ENCODE assay signal across 22 cellular contexts in the genomic region with DNA sequence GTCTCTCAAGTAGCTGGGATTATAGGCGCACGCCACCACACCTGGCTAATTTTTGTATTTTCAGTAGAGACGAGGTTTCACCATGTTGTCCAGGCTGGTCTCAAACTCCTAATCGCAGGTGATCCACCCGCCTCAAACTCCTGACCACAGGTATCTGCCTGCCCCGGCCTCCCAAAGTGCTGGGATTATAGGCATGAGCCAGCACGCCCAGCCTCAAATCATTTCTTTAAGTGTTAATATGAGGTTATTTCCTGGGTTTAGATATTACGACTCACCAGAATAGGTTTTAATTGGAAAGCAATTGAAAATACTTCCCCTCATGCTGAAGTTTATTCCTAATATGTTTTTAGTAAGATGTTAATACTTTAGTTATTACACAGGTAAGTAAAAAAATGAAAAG.
DNase-seq lines count a peak whose midpoint lies in the region; ATAC-seq, FAIRE-seq and TF ChIP-seq lines count a peak whose summit lies in the region.
"Had no signal": no experiment of that assay in that cellular context is flagged by ENCODE, and none has a peak within 500 bp of the region (broad histone marks: within the 10 kb centered on the region; RNA-seq: fewer than 3 reads in every experiment).

No MANE protein-coding gene starts in this region.

- ATAC-seq in upper lobe of right lung: no peak
- ATAC-seq in HG03460 (IDR thresholded peaks at IDR 0.05; ENCODE audit: unreplicated experiment): no peak

- FAIRE-seq in bronchial epithelial cell (lab: Jason Lieb, UNC): no peak
- FAIRE-seq: A204.1, G401.6, GM12891, GM19239 had no signal

- H3K4me3 ChIP-seq in Karpas-422 (ENCODE audit: low read length): no peak overlapping the region
- H3K4me3 ChIP-seq in bronchial epithelial cell (ENCODE audit: low read depth, low read length): no peak overlapping the region
- no peak overlapping the region for H3K4me3 ChIP-seq in upper lobe of right lung
- H3K4me3 ChIP-seq: BLaER1 had no signal

- intact Hi-C loops in upper lobe of right lung (cut with DNase I): no loop called here

- H3K79me2 ChIP-seq in Karpas-422 (ENCODE audit: low read length): no peaks in the 10 kb centered on the region

- H3K9ac ChIP-seq in Karpas-422 (ENCODE audit: low read length): no peak overlapping the region
- H3K9ac ChIP-seq: BLaER1 had no signal

- H3K27ac ChIP-seq in Karpas-422 (ENCODE audit: low read length) (no peak overlapping the region), epithelial cell of prostate (peak overlapping the region; percentile 31), upper lobe of right lung (no peak overlapping the region)
- H3K27ac ChIP-seq: BLaER1 had no signal

- H3K4me1 ChIP-seq in Karpas-422 (ENCODE audit: low read length) (no peaks in the 10 kb centered on the region), upper lobe of right lung (peaks cover 6% of the 10 kb centered on the region)
- H3K4me1 ChIP-seq: BE2C had no signal

- H3K27me3 ChIP-seq in Karpas-422 (ENCODE audit: low read length): no peaks in the 10 kb centered on the region
- H3K27me3 ChIP-seq in bronchial epithelial cell (ENCODE audit: control insufficient read depth, insufficient read depth, low read length): no peaks in the 10 kb centered on the region
- no peaks in the 10 kb centered on the region for H3K27me3 ChIP-seq in upper lobe of right lung
- H3K27me3 ChIP-seq: BE2C, BLaER1 had no signal

- H3K36me3 ChIP-seq in Karpas-422 (ENCODE audit: insufficient read depth, low read length) (no peaks in the 10 kb centered on the region), bronchial epithelial cell (ENCODE audit: control insufficient read depth, insufficient read depth, low read length) (no peaks in the 10 kb centered on the region), upper lobe of right lung (no peaks in the 10 kb centered on the region)
- H3K36me3 ChIP-seq: BE2C, BLaER1 had no signal

- no peak overlapping the region for H3K4me2 ChIP-seq in Karpas-422 (ENCODE audit: low read depth, low read length, poor library complexity, severe bottlenecking)
- H3K4me2 ChIP-seq: BLaER1 had no signal

- DNase-seq in Karpas-422: peak; percentile 32
- DNase-seq in bronchial epithelial cell (ENCODE audit: low read depth): peak; percentile 68
- no peak for DNase-seq in epithelial cell of prostate (ENCODE audit: low read depth, low spot score)
- no peak for DNase-seq in upper lobe of right lung
- no peak for DNase-seq in DMS114 treated with DMSO at 0.1 percent for 48 hours (lab: John Stamatoyannopoulos, UW; ENCODE audit: unreplicated experiment)
- DNase-seq: 8988T; ACHN; BE2C; C1 segment of cervical spinal cord; CD4-positive, alpha-beta memory T cell; CD4-positive, CD25-positive, alpha-beta regulatory T cell; CD8-positive, alpha-beta memory T cell; COR-L47; DMS 273 treated with DMSO at 0.1 percent for 48 hours; DMS79 treated with DMSO at 0.1 percent for 48 hours; GF-D8 had no signal

- no peaks in the 10 kb centered on the region for H3K9me3 ChIP-seq in Karpas-422 (ENCODE audit: low read length)
- H3K9me3 ChIP-seq in upper lobe of right lung: no peaks in the 10 kb centered on the region
- H3K9me3 ChIP-seq: BE2C, BLaER1 had no signal

- no peak overlapping the region for H2AFZ ChIP-seq in Karpas-422 (ENCODE audit: low read length)

- H4K20me1 ChIP-seq in Karpas-422 (ENCODE audit: insufficient read depth, low read depth, low read length): no peaks in the 10 kb centered on the region
- H4K20me1 ChIP-seq: BLaER1 had no signal

- H3K9me2 ChIP-seq in Karpas-422 (replicated peaks; ENCODE audit: insufficient read depth, low read length): no peaks in the 10 kb centered on the region

- no peak for TF ChIP-seq CTCF in bronchial epithelial cell (IDR thresholded peaks at IDR 0.05; ENCODE audit: insufficient read depth, low read length, severe bottlenecking)
- TF ChIP-seq CTCF in upper lobe of right lung (IDR thresholded peaks at IDR 0.05): no peak

Comparison
In these comparisons a context has a peak if more than half of its experiments do, and no peak if none do; other contexts are left out.
1. DNase-seq: peak in Karpas-422 (single experiment) and bronchial epithelial cell (single experiment); none in epithelial cell of prostate (single experiment), upper lobe of right lung (single experiment) and DMS114 treated with DMSO at 0.1 percent for 48 hours (single experiment).